Comparison of ENCODE assay signal across 9 cellular contexts in genomic region chr17:8409966-8410881, GRCh38. TPM values are rescaled to one million over a fixed set of nuclear protein-coding genes. Genes with fewer than 3 reads are reported as not detected.
A peak's percentile ranks its signal among the peaks of the same experiment; 100 is the strongest.
DNase-seq lines count a peak whose midpoint lies in the region; ATAC-seq and TF ChIP-seq lines count a peak whose summit lies in the region.
"Had no signal": no experiment of that assay in that cellular context is flagged by ENCODE, and none has a peak within 500 bp of the region (broad histone marks: within the 10 kb centered on the region; RNA-seq: fewer than 3 reads in every experiment).

No MANE protein-coding gene starts in this region.

- H3K79me2 ChIP-seq in KMS-11 (ENCODE audit: insufficient read depth, low read depth) = no peaks in the 10 kb centered on the region
- H3K79me2 ChIP-seq in PC-9 (ENCODE audit: low read depth) = no peaks in the 10 kb centered on the region

- H3K4me3 Mint-ChIP-seq in activated T-cell treated with anti-CD3 and anti-CD28 coated beads, Interleukin-2, amount 50 U/mL, for 24 hours = no peak overlapping the region
- no peak overlapping the region for H3K4me3 Mint-ChIP-seq in natural killer cell
- no peak overlapping the region for H3K4me3 Mint-ChIP-seq in stimulated activated effector memory CD8-positive, alpha-beta T cell treated with anti-CD3 and anti-CD28 coated beads, Interleukin-12 subunit alpha, Interleukin-12 subunit beta, amount 100 ng/mL, for 72 hours
- H3K4me3 Mint-ChIP-seq: activated naive CD4-positive, alpha-beta T cell treated with anti-CD3 and anti-CD28 coated beads, Interleukin-2, amount 50 U/mL, for 24 hours had no signal

- peaks cover 6% of the 10 kb centered on the region for H3K27me3 Mint-ChIP-seq in activated T-cell treated with anti-CD3 and anti-CD28 coated beads, Interleukin-2, amount 50 U/mL, for 24 hours
- peaks cover 11 to 12% of the 10 kb centered on the region in 2 donors for H3K27me3 Mint-ChIP-seq in natural killer cell (ENCODE audit: low read depth in 2 of 2)

- H3K27ac ChIP-seq in KMS-11 (no peak overlapping the region), PC-9 (no peak overlapping the region)

- H3K4me3 ChIP-seq in KMS-11 (IDR thresholded peaks at IDR 0.05; ENCODE audit: insufficient read depth, low read depth, low read length) = no peak overlapping the region
- no peak overlapping the region for H3K4me3 ChIP-seq in PC-9

- peak overlapping the region; percentile 34 for H3K27ac Mint-ChIP-seq in activated T-cell treated with anti-CD3 and anti-CD28 coated beads, Interleukin-2, amount 50 U/mL, for 24 hours
- H3K27ac Mint-ChIP-seq in natural killer cell = no peak overlapping the region
- H3K27ac Mint-ChIP-seq in stimulated activated effector memory CD8-positive, alpha-beta T cell treated with anti-CD3 and anti-CD28 coated beads, Interleukin-12 subunit alpha, Interleukin-12 subunit beta, amount 100 ng/mL, for 72 hours = no peak overlapping the region
- H3K27ac Mint-ChIP-seq: activated naive CD4-positive, alpha-beta T cell treated with anti-CD3 and anti-CD28 coated beads, Interleukin-2, amount 50 U/mL, for 24 hours had no signal

- POLR2A ChIA-PET in PC-9 (lab: Charles Lee; ENCODE audit: unreplicated experiment) = interaction anchor here (0.6 to 0.7 kb wide), 5 partner anchors 25 to 200 kb away, joined by 3 to 8 read pairs (median 4); partner anchors contain the start of gene NDEL1

- BruUV-seq in PC-9 (replicated peaks; lab: Mats Ljungman, UMichigan) = no TSS peak

- 0 out of 2 replicates have a peak, but pooled peaks cover 3% of the 10 kb centered on the region for H3F3A ChIP-seq in PC-9 (ENCODE audit: insufficient read depth, low read depth)

- H3K4me1 ChIP-seq in KMS-11 (ENCODE audit: low read depth, poor library complexity, severe bottlenecking) = no peaks in the 10 kb centered on the region
- no peaks in the 10 kb centered on the region; the same call in 1 of the 2 replicates for H3K4me1 ChIP-seq in PC-9 (replicated peaks; ENCODE audit: insufficient read depth)

- H3K36me3 ChIP-seq in KMS-11 (ENCODE audit: insufficient read depth) = no peaks in the 10 kb centered on the region
- no peaks in the 10 kb centered on the region for H3K36me3 ChIP-seq in PC-9 (ENCODE audit: low read depth)

- H3K9ac ChIP-seq in KMS-11 = no peak overlapping the region

- DNase-seq in DMS 273 (lab: John Stamatoyannopoulos, UW; ENCODE audit: unreplicated experiment) = peak; percentile 92
- DNase-seq in PC-9 = peak; percentile 49 to 81
- peak; percentile 81 for DNase-seq in activated T-cell treated with anti-CD3 and anti-CD28 coated beads, Interleukin-2, amount 50 U/mL, for 24 hours
- peak; percentile 78 for DNase-seq in fibroblast of gingiva (ENCODE audit: low read depth)
- DNase-seq in natural killer cell = peak; percentile 72
- peak; percentile 66 to 86 for DNase-seq in stimulated activated effector memory CD8-positive, alpha-beta T cell treated with anti-CD3 and anti-CD28 coated beads, Interleukin-12 subunit alpha, Interleukin-12 subunit beta, amount 100 ng/mL, for 72 hours (ENCODE audit: low spot score in 2 of 2)

- CTCF ChIA-PET in PC-9 (lab: Charles Lee) = interaction anchor here (0.5 to 1.9 kb wide), 8 partner anchors 10 to 298 kb away, joined by 3 to 23 read pairs (median 4); partner anchors contain the start of gene NDEL1

- peaks cover 22% of the 10 kb centered on the region for H3K4me1 Mint-ChIP-seq in activated T-cell treated with anti-CD3 and anti-CD28 coated beads, Interleukin-2, amount 50 U/mL, for 24 hours (ENCODE audit: low read depth)
- H3K4me1 Mint-ChIP-seq in natural killer cell = peaks cover 6 to 9% of the 10 kb centered on the region in 2 donors
- peaks cover 9% of the 10 kb centered on the region for H3K4me1 Mint-ChIP-seq in stimulated activated effector memory CD8-positive, alpha-beta T cell treated with anti-CD3 and anti-CD28 coated beads, Interleukin-12 subunit alpha, Interleukin-12 subunit beta, amount 100 ng/mL, for 72 hours

- H3K27me3 ChIP-seq in KMS-11 (ENCODE audit: insufficient read depth, low read depth) = no peaks in the 10 kb centered on the region
- no peaks in the 10 kb centered on the region for H3K27me3 ChIP-seq in PC-9 (ENCODE audit: insufficient read depth, low read depth)

- peak; percentile 69 for TF ChIP-seq CTCF in KMS-11 (conservative IDR thresholded peaks at IDR 0.05; ENCODE audit: low read depth, low read length)
- TF ChIP-seq CTCF in PC-9 (conservative IDR thresholded peaks at IDR 0.05) = peak; percentile 80
- TF ChIP-seq CTCF in natural killer cell (IDR thresholded peaks at IDR 0.05) = peak; percentile 92

- intact Hi-C loops in PC-9 (cut with micrococcal nuclease; ENCODE audit: unreplicated experiment) = loop anchor here (10.0 kb wide), 1 partner anchor 335 kb away; the partner anchor contains the start of gene CCDC42
- intact Hi-C loops in natural killer cell (cut with micrococcal nuclease) = loop anchor here (2.0 kb wide), 2 partner anchors 337 to 375 kb away; no protein-coding TSS in a partner anchor

- H3K4me2 ChIP-seq in KMS-11 = no peak overlapping the region
- H3K4me2 ChIP-seq in PC-9 = no peak overlapping the region

- peak; percentile 71 to 91 (median 88) for ATAC-seq in natural killer cell
- ATAC-seq in stimulated activated effector memory CD8-positive, alpha-beta T cell treated with anti-CD3 and anti-CD28 coated beads, Interleukin-12 subunit alpha, Interleukin-12 subunit beta, amount 100 ng/mL, for 72 hours = peak; percentile 77
- ATAC-seq in GM21367 (IDR thresholded peaks at IDR 0.05; ENCODE audit: unreplicated experiment) = no peak

- H3K9me3 Mint-ChIP-seq in activated T-cell treated with anti-CD3 and anti-CD28 coated beads, Interleukin-2, amount 50 U/mL, for 24 hours = no peaks in the 10 kb centered on the region
- H3K9me3 Mint-ChIP-seq in natural killer cell = no peaks in the 10 kb centered on the region
- no peaks in the 10 kb centered on the region for H3K9me3 Mint-ChIP-seq in stimulated activated effector memory CD8-positive, alpha-beta T cell treated with anti-CD3 and anti-CD28 coated beads, Interleukin-12 subunit alpha, Interleukin-12 subunit beta, amount 100 ng/mL, for 72 hours
- H3K9me3 Mint-ChIP-seq: activated naive CD4-positive, alpha-beta T cell treated with anti-CD3 and anti-CD28 coated beads, Interleukin-2, amount 50 U/mL, for 24 hours had no signal

- no peaks in the 10 kb centered on the region for H3K9me3 ChIP-seq in PC-9 (ENCODE audit: insufficient read depth, low read depth)

- H4K20me1 ChIP-seq in KMS-11 (ENCODE audit: insufficient read depth) (no peaks in the 10 kb centered on the region), PC-9 (ENCODE audit: insufficient read depth) (no peaks in the 10 kb centered on the region)

- H2AFZ ChIP-seq in KMS-11 (ENCODE audit: low read depth) (no peak overlapping the region), PC-9 (no peak overlapping the region)

- H3K9me2 ChIP-seq in PC-9 (ENCODE audit: insufficient read depth) = no peaks in the 10 kb centered on the region

- H3K36me3 Mint-ChIP-seq in activated T-cell treated with anti-CD3 and anti-CD28 coated beads, Interleukin-2, amount 50 U/mL, for 24 hours (ENCODE audit: low read depth) = no peaks in the 10 kb centered on the region
- no peaks in the 10 kb centered on the region for H3K36me3 Mint-ChIP-seq in natural killer cell
- H3K36me3 Mint-ChIP-seq in stimulated activated effector memory CD8-positive, alpha-beta T cell treated with anti-CD3 and anti-CD28 coated beads, Interleukin-12 subunit alpha, Interleukin-12 subunit beta, amount 100 ng/mL, for 72 hours = no peaks in the 10 kb centered on the region
- H3K36me3 Mint-ChIP-seq: activated naive CD4-positive, alpha-beta T cell treated with anti-CD3 and anti-CD28 coated beads, Interleukin-2, amount 50 U/mL, for 24 hours had no signal

RNA-seq across cellular contexts. Expression of gene RNF222, which starts 12.6 kb away (rescaled TPM):
- total RNA-seq in PC-9 (2021) = 0.45 and 0.79 TPM in 2 replicates
- total RNA-seq in natural killer cell = 1 to 10 TPM in 1 of 3 donors, under 1 TPM in 2; 0.35 to 1.1 (median 0.52) TPM

RNA-seq across cellular contexts. Expression of gene NDEL1, which starts 25.5 kb away (rescaled TPM):
- total RNA-seq in PC-9 (2021) (60.8 and 78.4 TPM in 2 replicates), natural killer cell (100 to 1,000 TPM; 174 to 219 (median 193) TPM)

RNA-seq across cellular contexts. Expression of gene RPL26, which starts 27.2 kb away (rescaled TPM):
- total RNA-seq in PC-9 (2021) (2,320 and 2,519 TPM in 2 replicates), natural killer cell (1,000 to 10,000 TPM; 1,481 to 1,796 (median 1,628) TPM)
